8 cellular contexts compared by ENCODE assay signal in genomic region chr15:65916664-65917406, GRCh38. TPM values are rescaled to one million over a fixed set of nuclear protein-coding genes. Genes with fewer than 3 reads are reported as not detected.
DNase-seq lines count a peak whose midpoint lies in the region; ATAC-seq, FAIRE-seq and TF ChIP-seq lines count a peak whose summit lies in the region.

No MANE protein-coding gene starts in this region.

- ATAC-seq in GM18861 (IDR thresholded peaks at IDR 0.05; ENCODE audit: unreplicated experiment) (peak; percentile 39), HG03039 (IDR thresholded peaks at IDR 0.05; ENCODE audit: unreplicated experiment) (peak; percentile 49), HepG2 (peak; percentile 99)

- no peak overlapping the region for H3K9ac ChIP-seq in HepG2 (ENCODE audit: insufficient read depth, low read depth, low read length)

- H3K4me2 ChIP-seq in HepG2 (ENCODE audit: low read depth, low read length), result peak overlapping the region; percentile 67

- H3K79me2 ChIP-seq in HepG2 (ENCODE audit: insufficient read depth, low read length), result no peaks in the 10 kb centered on the region

- CTCF ChIA-PET in RWPE1 (lab: Yijun Ruan, JAX), result interaction anchor here (1.0 kb wide), 2 partner anchors 35 to 129 kb away, joined by 3 read pairs; no protein-coding TSS in a partner anchor
- CTCF ChIA-PET in HepG2 (lab: Yijun Ruan, JAX; ENCODE audit: low intra/inter-chr PET ratio, low total read pairs), result interaction anchor here (1.3 kb wide), 2 partner anchors 168 to 371 kb away, joined by 3 to 4 read pairs; no protein-coding TSS in a partner anchor

- TF ChIP-seq CTCF in RWPE1 (conservative IDR thresholded peaks at IDR 0.05; ENCODE audit: low read depth) (no peak; the same call in 1 of the 2 replicates), HepG2 (CRISPR knock-in tag; IDR thresholded peaks at IDR 0.05) (peak; percentile 98)

- 14% methylated on average over 15 of the region's 16 CpGs for WGBS in HepG2 (ENCODE audit: low lambda C conversion rate)

- no peaks in the 10 kb centered on the region for H4K20me1 ChIP-seq in HepG2 (ENCODE audit: insufficient read depth, low read length)

- DNase-seq in COLO829 (ENCODE audit: low spot score) (peak; percentile 28), RWPE1 (ENCODE audit: low spot score) (peak; percentile 45), cerebellar nuclear complex (lab: John Stamatoyannopoulos, UW) (peak; percentile 31 to 52), HepG2 (ENCODE audit: low spot score) (peak; percentile 80), DMS79 (lab: John Stamatoyannopoulos, UW) (no peak)
- DNase-seq in stimulated activated CD8-positive, alpha-beta memory T cell treated with anti-CD3 and anti-CD28 coated beads, Interleukin-15, amount 100 ng/mL, for 48 hours (ENCODE audit: low read depth in 2 of 2), result peak; percentile 23 to 36

- TF ChIP-seq EP300 in HepG2 (IDR thresholded peaks at IDR 0.05; ENCODE audit: low read depth in 2 of 2, low read length in 2 of 2) (no peak), HepG2 (CRISPR knock-in tag; IDR thresholded peaks at IDR 0.05; ENCODE audit: borderline replicate concordance) (no peak)

- H3K27me3 ChIP-seq in HepG2 (ENCODE audit: control insufficient read depth in 1 of 2, insufficient read depth in 2 of 2, low read length in 2 of 2), result no peaks in the 10 kb centered on the region

- FAIRE-seq in HepG2 (lab: Jason Lieb, UNC), result peak; percentile 73

- TF ChIP-seq POLR2A in HepG2 (IDR thresholded peaks at IDR 0.05; ENCODE audit: insufficient read depth in 1 of 2, low read depth in 2 of 2, low read length in 2 of 2), result no peak

- peak; percentile 90 for TF ChIP-seq RAD21 in HepG2 (CRISPR knock-in tag; IDR thresholded peaks at IDR 0.05)

- peak overlapping the region in 1 of 3 experiments; percentile 48; a peak in 2 of 6 replicates for H3K4me3 ChIP-seq in HepG2 (replicated peaks in 1 of 3; ENCODE audit: insufficient read depth in 1 of 3, low read depth in 2 of 3, low read length in 3 of 3)

- H3K27ac ChIP-seq in RWPE1, result no peak overlapping the region
- no peak overlapping the region for H3K27ac ChIP-seq in HepG2 (ENCODE audit: extremely low read length, insufficient read depth, low read length)

- POLR2A ChIA-PET in RWPE1 (lab: Yijun Ruan, JAX; ENCODE audit: low non-redundant PET) (no interaction called here), HepG2 (lab: Yijun Ruan, JAX) (interaction anchor here (0.7 kb wide), 1 partner anchor 588 kb away, joined by 3 read pairs; the partner anchor contains the start of genes RPL4 and ZWILCH)

- no peaks in the 10 kb centered on the region for H3K9me3 ChIP-seq in HepG2 (ENCODE audit: low read length)

- intact Hi-C loops in HepG2 (cut with micrococcal nuclease; ENCODE audit: unreplicated experiment), result loop anchor here (1.0 to 10.0 kb wide), 3 partner anchors 168 to 370 kb away; no protein-coding TSS in a partner anchor

- in situ Hi-C loops in HepG2 (cut with HindIII; ENCODE audit: extremely low pct_ligation_motif_present, low pct_unique_long_range_greater_than_20kb), result no loop called here

- no peak overlapping the region for H2AFZ ChIP-seq in HepG2 (ENCODE audit: low read length)

- no peaks in the 10 kb centered on the region for H3K36me3 ChIP-seq in HepG2 (replicated peaks in 1 of 2; ENCODE audit: control insufficient read depth in 1 of 2, insufficient read depth in 2 of 2, low read length in 2 of 2)

- peaks cover 15% of the 10 kb centered on the region for H3K4me1 ChIP-seq in HepG2 (ENCODE audit: insufficient read depth, low read length)

- no TSS peak for BruUV-seq in HepG2 (replicated peaks; lab: Mats Ljungman, UMichigan)

TF ChIP-seq in HepG2, 621 proteins besides CTCF, POLR2A, EP300 and RAD21 (continues in another document):
- TF ChIP-seq BORCS8-MEF2B (CRISPR knock-in tag; IDR thresholded peaks at IDR 0.05) (0 out of 2 replicates have a peak, but pooled peaks have one; percentile 35), CCDC6 (CRISPR knock-in tag; IDR thresholded peaks at IDR 0.05) (no peak), HMGXB4 (CRISPR knock-in tag; IDR thresholded peaks at IDR 0.05; ENCODE audit: borderline replicate concordance in 1 of 2, low read depth in 1 of 2) (peak in 1 of 2 experiments; percentile 55; a peak in 1 of 4 replicates), ZHX1 (CRISPR knock-in tag; IDR thresholded peaks at IDR 0.05; ENCODE audit: low read depth) (0 out of 2 replicates have a peak, but pooled peaks have one; percentile 6), BCL3 (CRISPR knock-in tag; IDR thresholded peaks at IDR 0.05) (0 out of 2 replicates have a peak, but pooled peaks have one; percentile 43), XRCC5 (optimal IDR thresholded peaks at IDR 0.05; ENCODE audit: low read length) (peak; percentile 57), ZMAT3 (CRISPR knock-in tag; conservative IDR thresholded peaks at IDR 0.05) (no peak), AGO2 (optimal IDR thresholded peaks at IDR 0.05; ENCODE audit: low read depth, low read length) (peak; percentile 46), ETV5 (CRISPR knock-in tag; IDR thresholded peaks at IDR 0.05; ENCODE audit: borderline replicate concordance) (0 out of 2 replicates have a peak, but pooled peaks have one; percentile 19), PHF20 (CRISPR knock-in tag; IDR thresholded peaks at IDR 0.05) (no peak), ATF7-NPFF (CRISPR knock-in tag; IDR thresholded peaks at IDR 0.05; ENCODE audit: low read depth) (0 out of 2 replicates have a peak, but pooled peaks have one; percentile 20)

RNA-seq across cellular contexts. Expression of gene RAB11A, which starts 47.5 kb away (rescaled TPM):
- 161 and 241 TPM in 2 replicates for total RNA-seq in HepG2 (2016; rRNA removed; fragmentation: Illumina TruSeq; extraction: Trizol)
- 38.6 and 40.4 TPM in 2 replicates for total RNA-seq in HepG2 (2016; cell fraction: cytosol; rRNA removed; fragmentation: Illumina TruSeq; extraction: Trizol; ENCODE audit: low read depth)
- total RNA-seq in HepG2 (2016; cell fraction: insoluble cytoplasmic fraction; rRNA removed; fragmentation: Illumina TruSeq; extraction: Trizol), result 161 and 257 TPM in 2 replicates
- total RNA-seq in HepG2 (2016; cell fraction: membrane; rRNA removed; fragmentation: Illumina TruSeq; extraction: Trizol), result 56.4 and 65.8 TPM in 2 replicates
- total RNA-seq in HepG2 (2016; cell fraction: nucleus; rRNA removed; fragmentation: Illumina TruSeq; extraction: Trizol), result 55.2 and 56.4 TPM in 2 replicates
- polyA plus RNA-seq in HepG2 (2011; rRNA removed), result 129 and 162 TPM in 2 replicates
- polyA plus RNA-seq in HepG2 (2011; cell fraction: cytosol; rRNA removed), result 136 and 191 TPM in 2 replicates
- polyA plus RNA-seq in HepG2 (2011; cell fraction: nucleus; rRNA removed), result 38.0 and 51.7 TPM in 2 replicates
- 191 and 216 TPM in 2 replicates for polyA plus RNA-seq in HepG2 (2012)
- polyA plus RNA-seq in HepG2 (2016; cell fraction: cytosol; fragmentation: Illumina TruSeq; extraction: Trizol; ENCODE audit: low read depth), result 53.8 and 54.2 TPM in 2 replicates
- polyA plus RNA-seq in HepG2 (2016; cell fraction: insoluble cytoplasmic fraction; fragmentation: Illumina TruSeq; extraction: Trizol; ENCODE audit: low read depth), result 276 and 303 TPM in 2 replicates
- polyA plus RNA-seq in HepG2 (2016; cell fraction: membrane; fragmentation: Illumina TruSeq; extraction: Trizol; ENCODE audit: low read depth), result 66.0 and 70.6 TPM in 2 replicates
- 89.0 and 94.4 TPM in 2 replicates for polyA plus RNA-seq in HepG2 (2016; cell fraction: nucleus; fragmentation: Illumina TruSeq; extraction: Trizol; ENCODE audit: insufficient read depth, low read depth)
- 35.4 and 66.3 TPM in 2 replicates for polyA minus RNA-seq in HepG2 (2011; rRNA and poly(A)+ RNA removed; ENCODE audit: low replicate concordance)
- polyA minus RNA-seq in HepG2 (2011; cell fraction: cytosol; rRNA and poly(A)+ RNA removed), result 50.0 and 53.6 TPM in 2 replicates
- 22.3 and 27.0 TPM in 2 replicates for polyA minus RNA-seq in HepG2 (2011; cell fraction: nucleus; rRNA and poly(A)+ RNA removed)

Comparison
In these comparisons a context has a peak if more than half of its experiments do, and no peak if none do; other contexts are left out.
1. ATAC-seq: peak in every context shown above with its lines; median percentile 99 in HepG2; 49 in HG03039; 39 in GM18861.